Comparison of ENCODE assay signal across 16 cellular contexts in the genomic region with DNA sequence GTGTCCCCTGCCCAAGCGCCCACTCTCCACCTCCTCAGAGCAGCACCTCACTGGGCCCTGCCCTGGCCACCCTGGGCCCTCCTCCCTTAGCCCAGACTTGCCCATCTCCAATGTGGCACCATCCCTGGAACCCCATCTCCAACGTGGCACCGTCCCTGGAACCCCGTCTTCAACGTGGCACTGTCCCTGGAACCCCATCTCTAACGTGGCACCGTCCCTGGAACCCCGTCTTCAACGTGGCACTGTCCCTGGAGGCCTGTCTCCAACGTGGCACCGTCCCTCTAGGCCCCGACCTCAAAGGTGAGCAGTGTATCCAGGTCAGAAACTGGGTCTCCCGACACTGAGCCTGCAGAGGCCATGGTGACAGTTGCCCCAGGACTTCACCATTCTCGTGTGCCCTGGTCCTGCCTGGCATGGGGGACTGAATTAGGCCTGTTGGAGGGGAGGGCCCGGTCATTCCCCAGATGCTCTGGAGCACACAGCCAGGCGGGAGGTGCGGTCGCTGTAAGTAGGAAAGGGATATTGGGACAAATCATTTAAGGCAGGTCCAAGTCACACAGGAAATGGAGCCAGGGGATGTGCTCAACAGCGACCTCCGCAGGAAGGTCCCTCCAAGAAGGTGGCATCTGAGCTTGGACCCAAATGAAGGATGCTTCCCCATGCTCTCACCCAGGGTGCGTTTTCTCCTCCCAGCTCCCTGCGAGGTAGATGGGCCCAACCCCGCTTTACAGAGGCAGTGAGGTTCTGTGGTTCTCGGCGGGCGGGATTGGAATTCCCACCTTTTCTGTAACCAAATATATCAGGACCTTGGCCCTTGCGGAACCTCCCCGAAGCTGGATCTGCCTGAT. TPM values are rescaled to one million over a fixed set of nuclear protein-coding genes. Genes with fewer than 3 reads are reported as not detected.
DNase-seq lines count a peak whose midpoint lies in the region; FAIRE-seq and TF ChIP-seq lines count a peak whose summit lies in the region.
"Had no signal": no experiment of that assay in that cellular context is flagged by ENCODE, and none has a peak within 500 bp of the region (broad histone marks: within the 10 kb centered on the region; RNA-seq: fewer than 3 reads in every experiment).

No MANE protein-coding gene starts in this region.

- H3K79me2 ChIP-seq in DOHH2 (ENCODE audit: control insufficient read depth, low read length) (no peaks in the 10 kb centered on the region), mesendoderm (ENCODE audit: control insufficient read depth, insufficient read depth, low read length) (peaks cover 2% of the 10 kb centered on the region), PC-9 (ENCODE audit: low read depth) (peaks cover 22% of the 10 kb centered on the region)

- BruUV-seq in PC-9 (replicated peaks; lab: Mats Ljungman, UMichigan) = no TSS peak

- DNase-seq in GM20000 (ENCODE audit: low spot score) (no peak), astrocyte of the cerebellum (ENCODE audit: low read depth) (no peak), mesendoderm (peak; percentile 40), inferior parietal cortex (ENCODE audit: extremely low spot score) (no peak), HAP-1 (ENCODE audit: low spot score in 2 of 2) (no peak), GM12892 (ENCODE audit: insufficient read length) (no peak), PC-9 (no peak)
- DNase-seq: activated CD4-positive, alpha-beta T cell treated with anti-CD3 and anti-CD28 coated beads for 1 hour; CD4-positive, CD25-positive, alpha-beta regulatory T cell; effector CD4-positive, alpha-beta T cell; T-cell had no signal

- H2AFZ ChIP-seq in PC-9 = no peak overlapping the region

- H3K4me3 ChIP-seq in DOHH2 (ENCODE audit: low read length) (no peak overlapping the region), astrocyte of the cerebellum (ENCODE audit: low read depth, low read length) (no peak overlapping the region), mesendoderm (ENCODE audit: low read length) (no peak overlapping the region), HAP-1 (no peak overlapping the region), PC-9 (no peak overlapping the region)
- H3K4me3 ChIP-seq: ascending aorta, suprapubic skin had no signal

- H3K9ac ChIP-seq in mesendoderm (ENCODE audit: low read length) = no peak overlapping the region

- H2BK5ac ChIP-seq in mesendoderm (ENCODE audit: low read length) = no peak overlapping the region

- H3K56ac ChIP-seq in mesendoderm (ENCODE audit: low read length) = no peak overlapping the region

- H3K4me1 ChIP-seq in DOHH2 (ENCODE audit: control insufficient read depth, low read length) (peaks cover 13% of the 10 kb centered on the region), mesendoderm (ENCODE audit: control insufficient read depth, low read depth, low read length) (peaks cover 2% of the 10 kb centered on the region), HAP-1 (0 out of 2 replicates have a peak, but pooled peaks cover 5% of the 10 kb centered on the region), PC-9 (replicated peaks; ENCODE audit: insufficient read depth) (peaks cover 36% of the 10 kb centered on the region)

- no peak overlapping the region for H3K4ac ChIP-seq in mesendoderm (ENCODE audit: low read depth, low read length)

- peaks cover 4% of the 10 kb centered on the region for H3K79me1 ChIP-seq in mesendoderm (ENCODE audit: low read length)

- H2BK120ac ChIP-seq in mesendoderm (ENCODE audit: low read depth, low read length) = no peak overlapping the region

- no CpG with 5 or more reads among the region's 28 CpGs for WGBS in mesendoderm (ENCODE audit: extremely low coverage, insufficient coverage, low lambda C conversion rate)

- H3K9me2 ChIP-seq in DOHH2 (replicated peaks; ENCODE audit: control insufficient read depth, low read length) (no peaks in the 10 kb centered on the region), PC-9 (ENCODE audit: insufficient read depth) (no peaks in the 10 kb centered on the region)

- no peak overlapping the region for H4K5ac ChIP-seq in mesendoderm (ENCODE audit: low read length)

- no peak overlapping the region for H2AK5ac ChIP-seq in mesendoderm (ENCODE audit: low read length)

- POLR2A ChIA-PET in PC-9 (lab: Charles Lee; ENCODE audit: unreplicated experiment) = no interaction called here

- in situ Hi-C loops in astrocyte of the cerebellum (cut with HindIII; ENCODE audit: low sequenced_read_pairs) = no loop called here
- in situ Hi-C loops in HAP-1 (cut with MboI; ENCODE audit: low sequenced_read_pairs) = no loop called here

- CTCF ChIA-PET in PC-9 (lab: Charles Lee) = no interaction called here

- H3K4me2 ChIP-seq in DOHH2 (ENCODE audit: low read length) (no peak overlapping the region), mesendoderm (ENCODE audit: low read length) (no peak overlapping the region), PC-9 (no peak overlapping the region)

- no peak overlapping the region for H2BK15ac ChIP-seq in mesendoderm (replicated peaks; ENCODE audit: low read depth)

- FAIRE-seq in GM12892 (lab: Jason Lieb, UNC) = no peak
- FAIRE-seq: frontal cortex had no signal

- TF ChIP-seq POLR2A in GM12892 (IDR thresholded peaks at IDR 0.05; ENCODE audit: low read depth, low read length) = no peak

- H3K27me3 ChIP-seq in DOHH2 (ENCODE audit: control insufficient read depth, low read length) (no peaks in the 10 kb centered on the region; the same call in 1 of the 2 replicates), mesendoderm (ENCODE audit: insufficient read depth, low read length, poor library complexity) (no peaks in the 10 kb centered on the region), HAP-1 (ENCODE audit: low read depth) (no peaks in the 10 kb centered on the region), PC-9 (ENCODE audit: insufficient read depth, low read depth) (no peaks in the 10 kb centered on the region)
- H3K27me3 ChIP-seq: ascending aorta, suprapubic skin had no signal

- H3K18ac ChIP-seq in mesendoderm (ENCODE audit: low read length) = no peak overlapping the region

- H3K36me3 ChIP-seq in DOHH2 (ENCODE audit: control insufficient read depth, low read length) (no peaks in the 10 kb centered on the region), mesendoderm (ENCODE audit: control insufficient read depth, insufficient read depth, low read length) (no peaks in the 10 kb centered on the region), HAP-1 (replicated peaks) (no peaks in the 10 kb centered on the region), PC-9 (ENCODE audit: low read depth) (no peaks in the 10 kb centered on the region)

- H4K8ac ChIP-seq in mesendoderm (ENCODE audit: low read depth, low read length) = no peak overlapping the region

- intact Hi-C loops in PC-9 (cut with micrococcal nuclease; ENCODE audit: unreplicated experiment) = no loop called here

- TF ChIP-seq CTCF in DOHH2 (IDR thresholded peaks at IDR 0.05; ENCODE audit: low read depth, low read length, poor library complexity, severe bottlenecking) (peak; percentile 41), GM20000 (IDR thresholded peaks at IDR 0.05; ENCODE audit: extremely low read depth, missing control alignments) (peak; percentile 15), astrocyte of the cerebellum (IDR thresholded peaks at IDR 0.05; ENCODE audit: low read depth, low read length, missing control alignments) (peak; percentile 6), PC-9 (conservative IDR thresholded peaks at IDR 0.05) (no peak)

- H4K20me1 ChIP-seq in DOHH2 (ENCODE audit: control insufficient read depth, insufficient read depth, low read depth, low read length) = no peaks in the 10 kb centered on the region
- no peaks in the 10 kb centered on the region for H4K20me1 ChIP-seq in PC-9 (ENCODE audit: insufficient read depth)

- H3K9me3 ChIP-seq in DOHH2 (ENCODE audit: control insufficient read depth, insufficient read depth, low read length) (no peaks in the 10 kb centered on the region), HAP-1 (no peaks in the 10 kb centered on the region), PC-9 (ENCODE audit: insufficient read depth, low read depth) (no peaks in the 10 kb centered on the region)
- H3K9me3 ChIP-seq: ascending aorta, suprapubic skin had no signal

- H3K27ac ChIP-seq in DOHH2 (ENCODE audit: low read depth, low read length) (no peak overlapping the region), mesendoderm (ENCODE audit: low read depth, low read length) (no peak overlapping the region), PC-9 (no peak overlapping the region)
- H3K27ac ChIP-seq: ascending aorta, suprapubic skin had no signal

- no peaks in the 10 kb centered on the region for H3F3A ChIP-seq in DOHH2 (ENCODE audit: control insufficient read depth, insufficient read depth)
- H3F3A ChIP-seq in PC-9 (ENCODE audit: insufficient read depth, low read depth) = peaks cover 19% of the 10 kb centered on the region; the same call in 1 of the 2 replicates

- H3K23ac ChIP-seq in mesendoderm (ENCODE audit: low read length) = no peak overlapping the region

RNA-seq across cellular contexts. Expression of a gene that starts 2.4 kb away (rescaled TPM):
- polyA plus RNA-seq in mesendoderm (2013, experiment 1 of 2) = 76.3 TPM
- 77.1 TPM for polyA plus RNA-seq in mesendoderm (2013, experiment 2 of 2)
- 16.4 TPM for polyA plus RNA-seq in GM12892 (2012; ENCODE audit: missing spikeins)
- total RNA-seq in PC-9 (2021) = 735 and 993 TPM in 2 replicates

RNA-seq across cellular contexts. Expression of a gene that starts 15.7 kb away (rescaled TPM):
- polyA plus RNA-seq in mesendoderm (2013, experiment 1 of 2) = 0.04 TPM
- polyA plus RNA-seq in mesendoderm (2013, experiment 2 of 2) = 0.01 TPM
- polyA plus RNA-seq in GM12892 (2012; ENCODE audit: missing spikeins) = 0.38 TPM
- 4.2 and 5.5 TPM in 2 replicates for total RNA-seq in PC-9 (2021)
- total RNA-seq: skeletal muscle tissue had no signal
- polyA plus RNA-seq: CD4-positive, CD25-positive, alpha-beta regulatory T cell had no signal
